Comparison of ENCODE assay signal across 15 cellular contexts in the genomic region with DNA sequence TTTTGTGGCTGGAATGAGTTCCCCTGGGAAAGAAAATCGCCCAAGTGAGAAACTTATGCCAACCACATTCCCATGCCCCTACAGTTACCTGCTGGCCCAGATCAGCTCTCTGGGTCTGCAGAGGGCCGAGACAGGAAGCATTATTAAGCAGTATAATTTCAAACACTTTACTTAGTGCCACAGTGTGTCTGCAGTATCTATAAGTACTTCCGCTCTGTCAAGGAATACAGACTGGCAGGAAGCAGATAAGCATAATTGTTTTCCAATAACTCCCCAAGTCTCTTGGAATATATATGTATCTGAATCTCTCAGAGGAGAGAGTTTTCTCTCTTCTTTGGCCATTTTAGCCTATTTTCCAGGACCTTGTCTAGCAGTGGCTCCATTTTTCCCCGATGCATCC.
DNase-seq lines count a peak whose midpoint lies in the region; ATAC-seq and TF ChIP-seq lines count a peak whose summit lies in the region.
"Had no signal": no experiment of that assay in that cellular context is flagged by ENCODE, and none has a peak within 500 bp of the region (broad histone marks: within the 10 kb centered on the region; RNA-seq: fewer than 3 reads in every experiment).

No MANE protein-coding gene starts in this region.

- no peak for TF ChIP-seq CTCF in VCaP (conservative IDR thresholded peaks at IDR 0.05)

- DNase-seq in CMK (ENCODE audit: low read depth) (peak; percentile 58), OCI-M2 (lab: John Stamatoyannopoulos, UW; ENCODE audit: unreplicated experiment) (peak; percentile 50), GM19240 (ENCODE audit: insufficient read length, low spot score) (no peak)
- DNase-seq in stimulated activated CD4-positive, alpha-beta T cell treated with anti-CD3 and anti-CD28 coated beads, Interleukin-15, amount 100 ng/mL, for 24 hours = no peak
- DNase-seq: BE2C; CD4-positive, alpha-beta T cell; DMS79 treated with DMSO at 0.1 percent for 48 hours; EL; GM23248 had no signal

- ATAC-seq in GM21390 (IDR thresholded peaks at IDR 0.05; ENCODE audit: unreplicated experiment) (no peak), HG02981 (IDR thresholded peaks at IDR 0.05; ENCODE audit: unreplicated experiment) (no peak)
- ATAC-seq: A549, HCT116 had no signal

- peak overlapping the region; percentile 45 for H3K27ac ChIP-seq in VCaP
- H3K27ac ChIP-seq: A549, GM23248, HL-60 had no signal

Comparison
In these comparisons a context has a peak if more than half of its experiments do, and no peak if none do; other contexts are left out.
1. DNase-seq: peak in CMK (single experiment) and OCI-M2 (single experiment); none in GM19240 (single experiment) and stimulated activated CD4-positive, alpha-beta T cell treated with anti-CD3 and anti-CD28 coated beads, Interleukin-15, amount 100 ng/mL, for 24 hours (single experiment).